15 cellular contexts compared by ENCODE assay signal in genomic region chr19:3344608-3345598, GRCh38. TPM values are rescaled to one million over a fixed set of nuclear protein-coding genes. Genes with fewer than 3 reads are reported as not detected.
DNase-seq lines count a peak whose midpoint lies in the region; ATAC-seq, FAIRE-seq and TF ChIP-seq lines count a peak whose summit lies in the region.
"Had no signal": no experiment of that assay in that cellular context is flagged by ENCODE, and none has a peak within 500 bp of the region (broad histone marks: within the 10 kb centered on the region; RNA-seq: fewer than 3 reads in every experiment).

No MANE protein-coding gene starts in this region.

- H3K4me2 ChIP-seq in A549: peak overlapping the region; percentile 89
- H3K4me2 ChIP-seq in PC-9: peak overlapping the region; percentile 67; the same call in 1 of the 2 replicates

- no peaks in the 10 kb centered on the region for H3K27me3 Mint-ChIP-seq in T-cell
- H3K27me3 Mint-ChIP-seq: activated naive CD8-positive, alpha-beta T cell treated with anti-CD3 and anti-CD28 coated beads, Interleukin-2, amount 10 ng/mL, durations not matched to agents 7 days and 5 days; naive B cell had no signal

- H3K4me3 Mint-ChIP-seq in T-cell: no peak overlapping the region
- H3K4me3 Mint-ChIP-seq: H9, naive B cell had no signal

- CTCF ChIA-PET in A549 (lab: Yijun Ruan, JAX) (interaction anchor here (0.8 kb wide), 1 partner anchor 19 kb away, joined by 3 read pairs; no protein-coding TSS in a partner anchor), PC-9 (lab: Charles Lee) (no interaction called here), T-cell (lab: Charles Lee) (no interaction called here)

- H3K36me3 ChIP-seq in PC-9 (ENCODE audit: low read depth): no peaks in the 10 kb centered on the region
- H3K36me3 ChIP-seq in prostate gland: no peaks in the 10 kb centered on the region

- H3K9me2 ChIP-seq in PC-9 (ENCODE audit: insufficient read depth): no peaks in the 10 kb centered on the region

- H3K4me1 ChIP-seq in A549 (peaks cover 30% of the 10 kb centered on the region), PC-9 (replicated peaks; ENCODE audit: insufficient read depth) (no peaks in the 10 kb centered on the region), prostate gland (replicated peaks) (peaks cover 11% of the 10 kb centered on the region)

- intact Hi-C loops in PC-9 (cut with micrococcal nuclease; ENCODE audit: unreplicated experiment) (no loop called here), prostate gland (cut with DNase I) (no loop called here)

- ATAC-seq in A549 (no peak), T-cell (replicated peaks in 1 of 4) (no peak), GM18867 (IDR thresholded peaks at IDR 0.05; ENCODE audit: unreplicated experiment) (no peak)

- H3F3A ChIP-seq in PC-9 (ENCODE audit: insufficient read depth, low read depth): peaks cover 5% of the 10 kb centered on the region; the same call in 1 of the 2 replicates

- H3K27ac ChIP-seq in A549 (peak overlapping the region; percentile 62 to 93; a peak in 5 of 6 replicates), PC-9 (no peak overlapping the region), prostate gland (peak overlapping the region; percentile 86 to 87)

- no peaks in the 10 kb centered on the region for H3K79me2 ChIP-seq in PC-9 (ENCODE audit: low read depth)

- H3K4me3 ChIP-seq in A549 (no peak overlapping the region), PC-9 (no peak overlapping the region), prostate gland (no peak overlapping the region)

- no peaks in the 10 kb centered on the region for H3K36me3 Mint-ChIP-seq in T-cell
- H3K36me3 Mint-ChIP-seq: activated naive CD8-positive, alpha-beta T cell treated with anti-CD3 and anti-CD28 coated beads, Interleukin-2, amount 10 ng/mL, durations not matched to agents 7 days and 5 days; CD14-positive monocyte; naive B cell had no signal

- no peak for TF ChIP-seq CTCF in A549 (IDR thresholded peaks at IDR 0.05)
- TF ChIP-seq CTCF in PC-9 (conservative IDR thresholded peaks at IDR 0.05): no peak
- TF ChIP-seq CTCF in prostate gland (IDR thresholded peaks at IDR 0.05): no peak

- no peaks in the 10 kb centered on the region for H4K20me1 ChIP-seq in PC-9 (ENCODE audit: insufficient read depth)

- H3K9me3 Mint-ChIP-seq in T-cell: no peaks in the 10 kb centered on the region
- H3K9me3 Mint-ChIP-seq: activated naive CD8-positive, alpha-beta T cell treated with anti-CD3 and anti-CD28 coated beads, Interleukin-2, amount 10 ng/mL, durations not matched to agents 7 days and 5 days; H9; naive B cell had no signal

- POLR2A ChIA-PET in A549 (lab: Yijun Ruan, JAX) (no interaction called here), PC-9 (lab: Charles Lee; ENCODE audit: unreplicated experiment) (no interaction called here), T-cell (lab: Charles Lee) (no interaction called here)

- no peak for TF ChIP-seq RAD21 in A549 (conservative IDR thresholded peaks at IDR 0.05 in 1 of 2, IDR thresholded peaks at IDR 0.05 in 1 of 2)

- TF ChIP-seq EP300 in A549 (IDR thresholded peaks at IDR 0.05): no peak

- BruUV-seq in PC-9 (replicated peaks; lab: Mats Ljungman, UMichigan): no TSS peak

- no peak for FAIRE-seq in A549 (lab: Jason Lieb, UNC)
- FAIRE-seq: bronchial epithelial cell had no signal

- DNase-seq in A549 (ENCODE audit: low read depth in 1 of 2, low spot score in 1 of 2): no peak
- DNase-seq in PC-9: no peak
- DNase-seq in ecto neural progenitor cell (ENCODE audit: low spot score): peak; percentile 39
- no peak for DNase-seq in prostate gland (ENCODE audit: low spot score)
- no peak for DNase-seq in T-cell
- no peak for DNase-seq in stimulated activated CD4-positive, alpha-beta T cell treated with anti-CD3 and anti-CD28 coated beads, Interleukin-12 subunit alpha, Interleukin-12 subunit beta, amount 100 ng/mL, for 4 hours
- DNase-seq in NCI-H2107 treated with DMSO at 0.1 percent for 48 hours (lab: John Stamatoyannopoulos, UW; ENCODE audit: unreplicated experiment): no peak
- DNase-seq: activated CD4-positive, alpha-beta T cell treated with anti-CD3 and anti-CD28 coated beads for 1 hour; activated naive CD8-positive, alpha-beta T cell treated with anti-CD3 and anti-CD28 coated beads, Interleukin-2, amount 10 ng/mL, durations not matched to agents 7 days and 5 days; naive B cell; NCI-H1930 had no signal

- TF ChIP-seq POLR2A in A549 (IDR thresholded peaks at IDR 0.05; ENCODE audit: low read length) (no peak), prostate gland (IDR thresholded peaks at IDR 0.05) (no peak)

- no peak overlapping the region for H3K27ac Mint-ChIP-seq in T-cell
- H3K27ac Mint-ChIP-seq: activated naive CD8-positive, alpha-beta T cell treated with anti-CD3 and anti-CD28 coated beads, Interleukin-2, amount 10 ng/mL, durations not matched to agents 7 days and 5 days; H9 had no signal

- H3K4me1 Mint-ChIP-seq in T-cell: peaks cover 0 to 4% (median 2%) of the 10 kb centered on the region in 3 donors
- H3K4me1 Mint-ChIP-seq: activated naive CD8-positive, alpha-beta T cell treated with anti-CD3 and anti-CD28 coated beads, Interleukin-2, amount 10 ng/mL, durations not matched to agents 7 days and 5 days; H9; naive B cell had no signal

- no peaks in the 10 kb centered on the region for H3K9me3 ChIP-seq in A549
- no peaks in the 10 kb centered on the region for H3K9me3 ChIP-seq in PC-9 (ENCODE audit: insufficient read depth, low read depth)
- no peaks in the 10 kb centered on the region for H3K9me3 ChIP-seq in prostate gland

- WGBS in A549 (ENCODE audit: missing lambda C conversion rate): 69% methylated on average over 16 of the region's 25 CpGs
- 81% methylated on average over 25 of the region's 25 CpGs for WGBS in prostate gland

- H3K27me3 ChIP-seq in PC-9 (ENCODE audit: insufficient read depth, low read depth) (no peaks in the 10 kb centered on the region), prostate gland (replicated peaks; ENCODE audit: insufficient read depth) (no peaks in the 10 kb centered on the region)

- no peak overlapping the region for H2AFZ ChIP-seq in PC-9

TF ChIP-seq in A549, 52 proteins besides CTCF, POLR2A, EP300 and RAD21:
- peak; percentile 24 for TF ChIP-seq ZFP36 (IDR thresholded peaks at IDR 0.05; ENCODE audit: borderline replicate concordance, partially characterized antibody)
- 0 out of 2 replicates have a peak, but pooled peaks have one; percentile 27 for TF ChIP-seq KDM1A (IDR thresholded peaks at IDR 0.05; ENCODE audit: low read depth)
- no peak for TF ChIP-seq PBX3 (IDR thresholded peaks at IDR 0.05)

RNA-seq across cellular contexts. Expression of gene NFIC, which starts 21.5 kb away (rescaled TPM):
- 2.6 and 4.7 TPM in 2 replicates for polyA plus RNA-seq in A549 (2011; rRNA removed)
- polyA plus RNA-seq in A549 (2012; cell fraction: cytosol; rRNA removed): 8.9 and 14.2 TPM in 2 replicates
- polyA plus RNA-seq in A549 (2012; cell fraction: nucleus; rRNA removed): 20.1 and 22.9 TPM in 2 replicates
- polyA plus RNA-seq in A549 (2017; fragmentation: RNase III; extraction: RNeasy Plus Mini Kit Qiagen cat#74134 plus additional on column Dnase treatment): 34.6 to 36.4 TPM (median 34.9 TPM) in 3 replicates
- 10.5 and 14.6 TPM in 2 replicates for polyA minus RNA-seq in A549 (2011; rRNA and poly(A)+ RNA removed)
- total RNA-seq in PC-9 (2021): 71.1 and 75.6 TPM in 2 replicates
- 100 to 1,000 TPM; 160 to 168 TPM for total RNA-seq in prostate gland
- 10 to 100 TPM; 27.1 to 41.7 (median 37.2) TPM for total RNA-seq in T-cell
